Comparison of ENCODE assay signal across 23 cellular contexts in genomic region chr14:39440975-39441374, GRCh38. TPM values are rescaled to one million over a fixed set of nuclear protein-coding genes. Genes with fewer than 3 reads are reported as not detected.
A peak's percentile ranks its signal among the peaks of the same experiment; 100 is the strongest.
DNase-seq lines count a peak whose midpoint lies in the region; ATAC-seq, FAIRE-seq and TF ChIP-seq lines count a peak whose summit lies in the region.
"Had no signal": no experiment of that assay in that cellular context is flagged by ENCODE, and none has a peak within 500 bp of the region (broad histone marks: within the 10 kb centered on the region; RNA-seq: fewer than 3 reads in every experiment).

No MANE protein-coding gene starts in this region.

- peak; percentile 15 for ATAC-seq in foreskin keratinocyte
- peak; percentile 32 for ATAC-seq in omental fat pad (ENCODE audit: low FRiP score)
- peak; percentile 15 for ATAC-seq in upper lobe of right lung
- ATAC-seq: A549; CD8-positive, alpha-beta T cell had no signal

- H3K27ac ChIP-seq in foreskin keratinocyte, result no peak overlapping the region
- H3K27ac ChIP-seq in upper lobe of right lung, result no peak overlapping the region
- no peak overlapping the region for H3K27ac ChIP-seq in colonic mucosa
- H3K27ac ChIP-seq: 22Rv1; A549; BLaER1 treated with 17β-estradiol and CSF1 and Interleukin-3, amounts not matched to agents 10 nM and 100 nM; C4-2B had no signal

- H3K9me3 ChIP-seq in upper lobe of right lung, result no peaks in the 10 kb centered on the region
- H3K9me3 ChIP-seq in colonic mucosa, result no peaks in the 10 kb centered on the region
- H3K9me3 ChIP-seq: A549 had no signal

- DNase-seq in bronchial epithelial cell (ENCODE audit: low read depth) (no peak), foreskin keratinocyte (no peak), omental fat pad (ENCODE audit: low spot score) (no peak), upper lobe of right lung (no peak), HFFc6 (no peak), NCI-H2227 (lab: John Stamatoyannopoulos, UW; ENCODE audit: unreplicated experiment) (no peak), colonic mucosa (no peak)
- DNase-seq: AML-193; Caco-2; Calu3; CD4-positive, alpha-beta T cell; CD8-positive, alpha-beta T cell; DMS79 treated with DMSO at 0.1 percent for 48 hours; GF-D8 had no signal

- intact Hi-C loops in upper lobe of right lung (cut with DNase I) (no loop called here), colonic mucosa (cut with DNase I) (no loop called here)

- peak; percentile 92 for FAIRE-seq in bronchial epithelial cell (lab: Jason Lieb, UNC)
- FAIRE-seq: A549, D721Med, G401.6, GM12891, GM19239 had no signal

- no peaks in the 10 kb centered on the region for H3K36me3 Mint-ChIP-seq in HFFc6 (ENCODE audit: low read depth)
- H3K36me3 Mint-ChIP-seq: CD8-positive, alpha-beta T cell had no signal

- no peaks in the 10 kb centered on the region for H3K4me1 Mint-ChIP-seq in HFFc6 (ENCODE audit: low read depth)

- H3K27ac Mint-ChIP-seq in HFFc6, result no peak overlapping the region
- H3K27ac Mint-ChIP-seq: B cell; CD4-positive, alpha-beta T cell; CD8-positive, alpha-beta T cell had no signal

- TF ChIP-seq CTCF in bronchial epithelial cell (IDR thresholded peaks at IDR 0.05; ENCODE audit: insufficient read depth, low read length, severe bottlenecking) (no peak), foreskin keratinocyte (conservative IDR thresholded peaks at IDR 0.05) (no peak), omental fat pad (IDR thresholded peaks at IDR 0.05) (no peak), upper lobe of right lung (IDR thresholded peaks at IDR 0.05) (no peak), HFFc6 (IDR thresholded peaks at IDR 0.05) (no peak), colonic mucosa (IDR thresholded peaks at IDR 0.05) (no peak)

- H3K9ac ChIP-seq in colonic mucosa (ENCODE audit: low read depth in 2 of 2, low read length in 2 of 2), result no peak overlapping the region
- H3K9ac ChIP-seq: BLaER1 treated with 17β-estradiol and CSF1 and Interleukin-3, amounts not matched to agents 10 nM and 100 nM had no signal

- H3K36me3 ChIP-seq in bronchial epithelial cell (ENCODE audit: control insufficient read depth, insufficient read depth, low read length) (no peaks in the 10 kb centered on the region), upper lobe of right lung (no peaks in the 10 kb centered on the region), colonic mucosa (no peaks in the 10 kb centered on the region)

- H3K4me1 ChIP-seq in foreskin keratinocyte, result no peaks in the 10 kb centered on the region
- no peaks in the 10 kb centered on the region for H3K4me1 ChIP-seq in upper lobe of right lung
- H3K4me1 ChIP-seq in colonic mucosa, result no peaks in the 10 kb centered on the region
- H3K4me1 ChIP-seq: A549; BLaER1 treated with 17β-estradiol and CSF1 and Interleukin-3, amounts not matched to agents 10 nM and 100 nM; Caco-2 had no signal

- H3K27me3 Mint-ChIP-seq in HFFc6 (ENCODE audit: insufficient read depth), result no peaks in the 10 kb centered on the region
- H3K27me3 Mint-ChIP-seq: B cell; CD4-positive, alpha-beta T cell had no signal

- H3K27me3 ChIP-seq in bronchial epithelial cell (ENCODE audit: control insufficient read depth, insufficient read depth, low read length), result no peaks in the 10 kb centered on the region
- H3K27me3 ChIP-seq in foreskin keratinocyte, result no peaks in the 10 kb centered on the region
- no peaks in the 10 kb centered on the region for H3K27me3 ChIP-seq in upper lobe of right lung
- no peaks in the 10 kb centered on the region for H3K27me3 ChIP-seq in colonic mucosa
- H3K27me3 ChIP-seq: BLaER1 treated with 17β-estradiol and CSF1 and Interleukin-3, amounts not matched to agents 10 nM and 100 nM had no signal

- H3K4me3 Mint-ChIP-seq in HFFc6, result no peak overlapping the region
- H3K4me3 Mint-ChIP-seq: B cell; CD4-positive, alpha-beta T cell; CD8-positive, alpha-beta T cell had no signal

- H3K9me3 Mint-ChIP-seq in HFFc6, result no peaks in the 10 kb centered on the region
- H3K9me3 Mint-ChIP-seq: CD4-positive, alpha-beta T cell; CD8-positive, alpha-beta T cell had no signal

- H3K4me3 ChIP-seq in bronchial epithelial cell (ENCODE audit: low read depth, low read length) (no peak overlapping the region), upper lobe of right lung (no peak overlapping the region), colonic mucosa (no peak overlapping the region)
- H3K4me3 ChIP-seq: A549 had no signal

RNA-seq across cellular contexts. Expression of gene FBXO33, which starts 8.7 kb away (rescaled TPM):
- total RNA-seq in bronchial epithelial cell, result 11.3 and 13.7 TPM in 2 replicates
- total RNA-seq in foreskin keratinocyte, result 9.6 and 9.9 TPM in 2 replicates
- polyA plus RNA-seq in foreskin keratinocyte, result 3.5 and 4.3 TPM in 2 replicates
- 10 to 100 TPM; 12.6 to 25.2 (median 16.4) TPM for total RNA-seq in omental fat pad
- total RNA-seq in upper lobe of right lung, result 13.5 TPM
- total RNA-seq in HFFc6 (2021; fragmentation: NEBNext Ultra II Directional; extraction: Animal tissue kit (Norgen Biotek cat#: 25700)), result 10 to 100 TPM; 15.3 to 18.1 (median 17.2) TPM
- total RNA-seq in colonic mucosa, result 10 to 100 TPM; 10.6 to 11.1 TPM
